ENCODE assay signal across 14 cellular contexts in the genomic region with DNA sequence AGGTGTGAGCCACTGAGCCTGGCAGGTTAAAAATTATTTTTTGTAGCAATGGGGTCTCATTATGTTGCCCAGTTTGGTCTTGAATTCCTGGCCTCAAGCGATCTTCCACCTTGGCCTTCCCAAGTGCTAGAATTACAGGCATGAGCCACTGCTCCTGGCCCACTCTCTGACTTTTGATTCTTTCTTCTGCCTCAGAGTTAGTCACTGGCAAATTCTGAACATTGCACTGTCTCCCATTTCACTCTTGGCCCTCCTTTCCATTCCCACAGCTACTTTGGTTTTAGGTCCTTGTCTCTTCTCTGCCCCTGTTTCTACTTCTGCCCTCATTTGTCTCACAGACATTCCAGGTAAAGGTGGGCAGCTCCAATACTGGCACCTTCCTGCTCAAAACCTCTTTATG.
"Had no signal": no experiment of that assay in that cellular context is flagged by ENCODE, and none has a peak within 500 bp of the region (broad histone marks: within the 10 kb centered on the region; RNA-seq: fewer than 3 reads in every experiment).

No MANE protein-coding gene starts in this region.

- H3K9me3 ChIP-seq: spleen, suprapubic skin had no signal

- H3K36me3 ChIP-seq: neural progenitor cell, spleen, suprapubic skin had no signal

- H3K4me3 Mint-ChIP-seq: activated CD4-positive, alpha-beta memory T cell treated with anti-CD3 and anti-CD28 coated beads, Interleukin-2, amount 10 ng/mL, durations not matched to agents 7 days and 5 days; neural progenitor cell had no signal

- H3K27ac ChIP-seq: neural progenitor cell had no signal

- H3K27ac Mint-ChIP-seq: activated CD4-positive, alpha-beta memory T cell treated with anti-CD3 and anti-CD28 coated beads, Interleukin-2, amount 10 ng/mL, durations not matched to agents 7 days and 5 days had no signal

- DNase-seq: activated CD4-positive, alpha-beta memory T cell treated with anti-CD3 and anti-CD28 coated beads, Interleukin-2, amount 10 ng/mL, durations not matched to agents 7 days and 5 days; activated gamma-delta T cell; activated T-cell treated with anti-CD3 and anti-CD28 coated beads, Interleukin-2, amount 50 U/mL, for 48 hours; effector CD8-positive, alpha-beta T cell; hippocampal formation; kidney glomerular epithelial cell; right cardiac atrium; spleen; stimulated activated CD4-positive, alpha-beta T cell treated with anti-CD3 and anti-CD28 coated beads, Interleukin-2, amount 100 ng/mL, for 24 hours; stimulated activated naive CD4-positive, alpha-beta T cell treated with Interleukin-2 at 50 U/mL for 16 hours; SW 1271 had no signal

- H3K27me3 ChIP-seq: neural progenitor cell, spleen, suprapubic skin had no signal

- H3K4me3 ChIP-seq: coronary artery, neural progenitor cell, spleen, suprapubic skin had no signal

- H3K36me3 Mint-ChIP-seq: neural progenitor cell had no signal
